ENCODE assay signal across 7 cellular contexts in the genomic region with DNA sequence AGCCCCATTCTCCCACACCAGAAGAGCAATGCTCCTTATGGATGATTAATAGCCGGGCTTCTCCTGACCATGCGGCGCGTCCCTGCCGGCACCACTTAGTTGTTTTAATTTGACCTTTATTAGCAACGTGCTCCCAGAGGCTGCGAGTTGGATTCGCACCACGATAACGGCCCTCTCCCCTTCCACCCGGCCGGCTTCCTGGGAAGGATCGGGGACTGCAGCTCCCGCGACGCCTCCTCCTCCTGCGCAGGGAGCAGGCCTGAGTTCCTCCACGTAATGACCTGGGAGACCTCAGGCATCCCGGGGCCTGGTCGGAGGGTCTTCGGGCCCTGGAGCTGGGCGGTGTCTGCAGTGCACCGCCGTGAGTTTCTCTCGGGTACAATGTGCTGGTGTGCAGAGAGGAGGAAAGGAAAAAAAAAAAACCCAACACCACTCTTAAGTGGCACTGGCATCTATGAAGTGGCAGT.
DNase-seq lines count a peak whose midpoint lies in the region; ATAC-seq and TF ChIP-seq lines count a peak whose summit lies in the region.

No MANE protein-coding gene starts in this region.

- peaks cover 0 to 60% of the 10 kb centered on the region in 2 donors for H3K27me3 ChIP-seq in Peyer's patch
- peaks cover 12% of the 10 kb centered on the region for H3K27me3 ChIP-seq in skeletal muscle satellite cell (ENCODE audit: control insufficient read depth, insufficient read depth, low read length)

- H3K9me3 ChIP-seq in Peyer's patch (peaks cover 0 to 6% (median 0%) of the 10 kb centered on the region in 4 donors), skeletal muscle satellite cell (replicated peaks; ENCODE audit: low read length) (no peaks in the 10 kb centered on the region)

- H3K36me3 ChIP-seq in Peyer's patch (no peaks in the 10 kb centered on the region), skeletal muscle satellite cell (ENCODE audit: insufficient read depth, low read length) (no peaks in the 10 kb centered on the region)

- H3K4me2 ChIP-seq in skeletal muscle satellite cell (ENCODE audit: low read length), result peak overlapping the region; percentile 99

- H3K27ac ChIP-seq in Peyer's patch, result peak overlapping the region in 1 of 4 donors; percentile 58

- H3K4me3 ChIP-seq in Peyer's patch, result peak overlapping the region; percentile 31 to 52 (median 48)
- peak overlapping the region; percentile 46 for H3K4me3 ChIP-seq in fibroblast of pulmonary artery (replicated peaks; ENCODE audit: low read depth, low read length)
- peak overlapping the region; percentile 95 for H3K4me3 ChIP-seq in skeletal muscle satellite cell (ENCODE audit: low read length)

- peak overlapping the region; percentile 70 for H3K9ac ChIP-seq in skeletal muscle satellite cell (ENCODE audit: low read depth, low read length)

- DNase-seq in GM20000 (ENCODE audit: low spot score) (peak; percentile 36), Peyer's patch (no peak), fibroblast of pulmonary artery (ENCODE audit: low read depth) (no peak), NCI-H2171 treated with DMSO at 0.1 percent for 48 hours (lab: John Stamatoyannopoulos, UW) (no peak)
- no peak for DNase-seq in stimulated activated CD4-positive, alpha-beta T cell treated with anti-CD3 and anti-CD28 coated beads, Interleukin-2, amount 100 ng/mL, for 24 hours

- TF ChIP-seq POLR2A in Peyer's patch (IDR thresholded peaks at IDR 0.05), result no peak

- no peak for TF ChIP-seq CTCF in GM20000 (IDR thresholded peaks at IDR 0.05; ENCODE audit: extremely low read depth, missing control alignments)
- TF ChIP-seq CTCF in Peyer's patch (IDR thresholded peaks at IDR 0.05), result no peak
- no peak for TF ChIP-seq CTCF in fibroblast of pulmonary artery (IDR thresholded peaks at IDR 0.05; ENCODE audit: low read length, missing control alignments)

- no peak for ATAC-seq in HG03039 (IDR thresholded peaks at IDR 0.05; ENCODE audit: unreplicated experiment)

- H3K4me1 ChIP-seq in Peyer's patch (peaks cover 3 to 51% (median 15%) of the 10 kb centered on the region in 4 donors), skeletal muscle satellite cell (ENCODE audit: control insufficient read depth, insufficient read depth, low read length) (peaks cover 50% of the 10 kb centered on the region)
